Comparison of ENCODE assay signal across 7 cellular contexts in the genomic region with DNA sequence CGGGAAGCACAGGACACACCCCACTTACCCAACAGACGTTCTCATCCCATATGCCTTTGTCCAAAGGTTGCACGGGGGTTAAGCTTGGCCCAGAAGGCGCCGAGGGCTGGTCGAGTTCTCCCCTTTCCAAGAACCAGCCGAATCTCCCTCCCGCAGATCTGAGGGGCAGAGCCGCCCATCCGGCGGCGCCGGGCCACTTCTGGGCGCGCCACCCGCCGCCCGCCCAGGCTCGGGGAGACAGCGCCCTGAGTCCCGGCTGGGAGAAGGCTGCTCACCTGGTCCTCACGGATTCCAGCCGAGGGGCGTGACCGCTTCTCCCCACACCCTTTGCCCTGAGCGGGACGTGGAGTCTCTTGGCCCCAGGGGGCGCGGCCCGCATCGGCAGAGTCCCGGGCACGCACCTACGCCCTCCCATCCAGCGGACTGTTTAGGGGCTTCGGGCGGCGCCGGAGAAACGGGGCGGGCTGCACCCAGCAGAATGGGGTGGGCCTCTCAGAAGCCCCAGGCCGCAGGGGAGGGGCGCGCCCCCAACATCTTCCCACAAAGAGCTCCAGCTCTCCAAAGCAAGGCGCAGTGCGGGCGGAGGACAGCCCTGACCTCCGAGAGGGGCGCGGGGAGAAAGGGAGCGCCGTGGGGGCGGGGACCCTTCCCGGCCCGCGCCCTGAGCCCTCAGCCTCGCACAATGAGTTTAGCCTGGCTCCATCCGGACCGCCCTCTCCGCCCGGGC. TPM values are rescaled to one million over a fixed set of nuclear protein-coding genes. Genes with fewer than 3 reads are reported as not detected.
DNase-seq lines count a peak whose midpoint lies in the region; ATAC-seq, FAIRE-seq and TF ChIP-seq lines count a peak whose summit lies in the region.

No MANE protein-coding gene starts in this region.

- peaks cover 3% of the 10 kb centered on the region for H3K36me3 Mint-ChIP-seq in activated naive CD8-positive, alpha-beta T cell treated with anti-CD3 and anti-CD28 coated beads, Interleukin-2, amount 10 ng/mL, durations not matched to agents 7 days and 5 days

- peak; percentile 41 for ATAC-seq in activated naive CD8-positive, alpha-beta T cell treated with anti-CD3 and anti-CD28 coated beads, Interleukin-2, amount 10 ng/mL, durations not matched to agents 7 days and 5 days (ENCODE audit: low read depth)
- no peak for ATAC-seq in GM19467 (IDR thresholded peaks at IDR 0.05; ENCODE audit: unreplicated experiment)

- DNase-seq in GM12892 (ENCODE audit: insufficient read length) (peak; percentile 23), MM.1S (no peak), small intestine (peak; percentile 69), NCI-H1694 treated with DMSO at 0.1 percent for 48 hours (lab: John Stamatoyannopoulos, UW) (no peak)
- DNase-seq in activated naive CD8-positive, alpha-beta T cell treated with anti-CD3 and anti-CD28 coated beads, Interleukin-2, amount 10 ng/mL, durations not matched to agents 7 days and 5 days, result peak; percentile 45

- H4K20me1 ChIP-seq in MM.1S (ENCODE audit: insufficient read depth, low read length), result no peaks in the 10 kb centered on the region

- peak overlapping the region; percentile 81 for H3K4me3 ChIP-seq in MM.1S (ENCODE audit: low read length)
- peak overlapping the region; percentile 78 for H3K4me3 ChIP-seq in iPS-15b (ENCODE audit: low read depth, low read length)
- peak overlapping the region; percentile 62 to 66 for H3K4me3 ChIP-seq in small intestine (ENCODE audit: low read depth in 1 of 2, low read length in 2 of 2)

- H3K4me2 ChIP-seq in MM.1S (ENCODE audit: low read depth, low read length), result peak overlapping the region; percentile 99

- H3K27ac Mint-ChIP-seq in activated naive CD8-positive, alpha-beta T cell treated with anti-CD3 and anti-CD28 coated beads, Interleukin-2, amount 10 ng/mL, durations not matched to agents 7 days and 5 days, result no peak overlapping the region

- H2AFZ ChIP-seq in MM.1S (ENCODE audit: low read length), result peak overlapping the region; percentile 88

- POLR2A ChIA-PET in activated naive CD8-positive, alpha-beta T cell treated with anti-CD3 and anti-CD28 coated beads, Interleukin-2, amount 10 ng/mL, durations not matched to agents 7 days and 5 days (lab: Charles Lee), result no interaction called here

- FAIRE-seq in GM12892 (lab: Jason Lieb, UNC), result no peak
- no peak for FAIRE-seq in small intestine (lab: Jason Lieb, UNC)

- no peaks in the 10 kb centered on the region for H3K9me2 ChIP-seq in MM.1S (replicated peaks; ENCODE audit: insufficient read depth, low read length)

- TF ChIP-seq CTCF in MM.1S (IDR thresholded peaks at IDR 0.05; ENCODE audit: low read length), result no peak

- H3K27ac ChIP-seq in MM.1S (ENCODE audit: low read length) (no peak overlapping the region), small intestine (ENCODE audit: low read depth in 1 of 2, low read length in 1 of 2) (peak overlapping the region in 1 of 2 donors; percentile 38)

- peaks cover 71% of the 10 kb centered on the region for H3K27me3 Mint-ChIP-seq in activated naive CD8-positive, alpha-beta T cell treated with anti-CD3 and anti-CD28 coated beads, Interleukin-2, amount 10 ng/mL, durations not matched to agents 7 days and 5 days

- H3K4me3 Mint-ChIP-seq in activated naive CD8-positive, alpha-beta T cell treated with anti-CD3 and anti-CD28 coated beads, Interleukin-2, amount 10 ng/mL, durations not matched to agents 7 days and 5 days, result peak overlapping the region; percentile 67

- 1% methylated on average over 42 to 61 of the region's 61 CpGs for WGBS in small intestine, 3 donors

- H3K79me2 ChIP-seq in MM.1S (ENCODE audit: low read length), result no peaks in the 10 kb centered on the region

- TF ChIP-seq POLR2A in GM12892 (IDR thresholded peaks at IDR 0.05; ENCODE audit: low read depth, low read length), result no peak

- H3K4me1 ChIP-seq in MM.1S (ENCODE audit: low read length), result no peaks in the 10 kb centered on the region; the same call in 1 of the 2 replicates
- H3K4me1 ChIP-seq in iPS-15b (ENCODE audit: control insufficient read depth, insufficient read depth, low read length), result peaks cover 2% of the 10 kb centered on the region
- peaks cover 0 to 7% of the 10 kb centered on the region in 2 donors for H3K4me1 ChIP-seq in small intestine (ENCODE audit: control insufficient read depth in 2 of 2, insufficient read depth in 1 of 2, low read depth in 1 of 2, low read length in 1 of 2)

- H3K9me3 ChIP-seq in MM.1S (replicated peaks; ENCODE audit: insufficient read depth, low read length) (no peaks in the 10 kb centered on the region), iPS-15b (ENCODE audit: control insufficient read depth, insufficient read depth, low read length) (no peaks in the 10 kb centered on the region), small intestine (ENCODE audit: control insufficient read depth, low read depth) (no peaks in the 10 kb centered on the region)

- H3K27me3 ChIP-seq in MM.1S (replicated peaks; ENCODE audit: insufficient read depth, low read length), result peaks cover 23% of the 10 kb centered on the region
- peaks cover 29% of the 10 kb centered on the region for H3K27me3 ChIP-seq in iPS-15b (ENCODE audit: control insufficient read depth, insufficient read depth, low read length)
- peaks cover 0 to 2% of the 10 kb centered on the region in 2 donors for H3K27me3 ChIP-seq in small intestine (ENCODE audit: control insufficient read depth in 2 of 2, insufficient read depth in 2 of 2, low read length in 2 of 2)

- H3K9me3 Mint-ChIP-seq in activated naive CD8-positive, alpha-beta T cell treated with anti-CD3 and anti-CD28 coated beads, Interleukin-2, amount 10 ng/mL, durations not matched to agents 7 days and 5 days, result no peaks in the 10 kb centered on the region

- peaks cover 4% of the 10 kb centered on the region; the same call in 1 of the 2 replicates for H3F3A ChIP-seq in MM.1S (ENCODE audit: insufficient read depth, low read length)

- peaks cover 9% of the 10 kb centered on the region for H3K4me1 Mint-ChIP-seq in activated naive CD8-positive, alpha-beta T cell treated with anti-CD3 and anti-CD28 coated beads, Interleukin-2, amount 10 ng/mL, durations not matched to agents 7 days and 5 days

- no peaks in the 10 kb centered on the region for H3K36me3 ChIP-seq in MM.1S (replicated peaks; ENCODE audit: insufficient read depth, low read length)
- H3K36me3 ChIP-seq in iPS-15b (ENCODE audit: control insufficient read depth, insufficient read depth, low read length), result no peaks in the 10 kb centered on the region
- H3K36me3 ChIP-seq in small intestine (ENCODE audit: control insufficient read depth in 2 of 2, insufficient read depth in 2 of 2, low read length in 2 of 2), result no peaks in the 10 kb centered on the region

- peak overlapping the region; percentile 20; the same call in 1 of the 2 replicates for H3K9ac ChIP-seq in MM.1S (ENCODE audit: low read length)
- peak overlapping the region; percentile 37 for H3K9ac ChIP-seq in iPS-15b (ENCODE audit: low read depth, low read length)

RNA-seq across cellular contexts. Expression of gene GPR161, which starts 0.6 kb away (rescaled TPM):
- 0.25 TPM for polyA plus RNA-seq in GM12892 (2012; ENCODE audit: missing spikeins)
- total RNA-seq in activated naive CD8-positive, alpha-beta T cell treated with anti-CD3 and anti-CD28 coated beads, Interleukin-2, amount 10 ng/mL, durations not matched to agents 7 days and 5 days, result under 1 TPM in 1 of 2 experiments, not detected in 1; 0.20 TPM
- 1 to 10 TPM in 1 of 3 donors, under 1 TPM in 2; under 0.01 to 3.3 (median 0.54) TPM for polyA plus RNA-seq in small intestine

RNA-seq across cellular contexts. Expression of gene TIPRL, which starts 42.6 kb away (rescaled TPM):
- 37.1 TPM for polyA plus RNA-seq in GM12892 (2012; ENCODE audit: missing spikeins)
- 10 to 100 TPM; 40.0 to 40.1 TPM for total RNA-seq in activated naive CD8-positive, alpha-beta T cell treated with anti-CD3 and anti-CD28 coated beads, Interleukin-2, amount 10 ng/mL, durations not matched to agents 7 days and 5 days
- polyA plus RNA-seq in small intestine, result 10 to 100 TPM; 21.2 to 24.3 (median 22.6) TPM

Comparison
In these comparisons a context has a peak if more than half of its experiments do, and no peak if none do; other contexts are left out.
1. DNase-seq: peak in GM12892 (single experiment), activated naive CD8-positive, alpha-beta T cell treated with anti-CD3 and anti-CD28 coated beads, Interleukin-2, amount 10 ng/mL, durations not matched to agents 7 days and 5 days (single experiment) and small intestine (single experiment); none in MM.1S (single experiment) and NCI-H1694 treated with DMSO at 0.1 percent for 48 hours (single experiment).
2. Peak in every context shown above with its lines, with median percentiles within 50 percentile points of each other: H3K4me3 ChIP-seq.